Comparison of ENCODE assay signal across 14 cellular contexts in genomic region chrX:83008415-83008814, GRCh38.
DNase-seq lines count a peak whose midpoint lies in the region; ATAC-seq, FAIRE-seq and TF ChIP-seq lines count a peak whose summit lies in the region.
"Had no signal": no experiment of that assay in that cellular context is flagged by ENCODE, and none has a peak within 500 bp of the region (broad histone marks: within the 10 kb centered on the region; RNA-seq: fewer than 3 reads in every experiment).

No MANE protein-coding gene starts in this region.

- H3K4me3 ChIP-seq in AG04450 (ENCODE audit: low read depth, low read length): no peak overlapping the region
- no peak overlapping the region for H3K4me3 ChIP-seq in fibroblast of pulmonary artery (replicated peaks; ENCODE audit: low read depth, low read length)
- no peak overlapping the region for H3K4me3 ChIP-seq in coronary artery

- FAIRE-seq in GM18507 (lab: Jason Lieb, UNC) (peak; percentile 38), RCC 7860 (lab: Jason Lieb, UNC) (peak; percentile 59)

- no peak for ATAC-seq in GM18498 (IDR thresholded peaks at IDR 0.05; ENCODE audit: unreplicated experiment)

- 0 out of 2 replicates have a peak, but pooled peaks have one; percentile 10 for TF ChIP-seq CTCF in AG04450 (IDR thresholded peaks at IDR 0.05; ENCODE audit: low read depth, low read length)
- TF ChIP-seq CTCF in fibroblast of pulmonary artery (IDR thresholded peaks at IDR 0.05; ENCODE audit: low read length, missing control alignments): peak; percentile 5
- no peak for TF ChIP-seq CTCF in coronary artery (IDR thresholded peaks at IDR 0.05)

- POLR2A ChIA-PET in AG04450 (lab: Yijun Ruan, JAX): no interaction called here

- H3K27ac ChIP-seq in AG04450 (ENCODE audit: low read depth, low read length) (no peak overlapping the region), coronary artery (no peak overlapping the region)

- H3K9me3 ChIP-seq in AG04450 (ENCODE audit: control insufficient read depth, insufficient read depth, low read length): no peaks in the 10 kb centered on the region

- no peak for DNase-seq in AG04450 (ENCODE audit: low read depth, low spot score)
- DNase-seq in GM18507 (ENCODE audit: extremely low spot score, insufficient read length, low read depth): no peak
- DNase-seq in RCC 7860 (ENCODE audit: low spot score): no peak
- DNase-seq in fibroblast of pulmonary artery (ENCODE audit: low read depth): peak; percentile 0
- no peak for DNase-seq in NCI-H1930 (lab: John Stamatoyannopoulos, UW)
- no peak for DNase-seq in coronary artery (ENCODE audit: low spot score)
- no peak for DNase-seq in NCI-H2081 treated with DMSO at 0.1 percent for 48 hours (lab: John Stamatoyannopoulos, UW)
- DNase-seq: activated CD8-positive, alpha-beta memory T cell treated with anti-CD3 and anti-CD28 coated beads, Interleukin-2, amount 50 U/mL, for 4 hours; CD8-positive, alpha-beta memory T cell; NCI-H1092 treated with DMSO at 0.1 percent for 48 hours; retina; SIG-M5; stimulated activated CD8-positive, alpha-beta memory T cell treated with anti-CD3 and anti-CD28 coated beads, Interleukin-4, amount 100 ng/mL, for 48 hours had no signal

- CTCF ChIA-PET in AG04450 (lab: Charles Lee): no interaction called here

- no peaks in the 10 kb centered on the region for H3K27me3 ChIP-seq in AG04450 (ENCODE audit: control insufficient read depth, insufficient read depth, low read length)
